Comparison of ENCODE assay signal across 22 cellular contexts in genomic region chr2:128686881-128687550, GRCh38.
DNase-seq lines count a peak whose midpoint lies in the region; ATAC-seq and TF ChIP-seq lines count a peak whose summit lies in the region.
"Had no signal": no experiment of that assay in that cellular context is flagged by ENCODE, and none has a peak within 500 bp of the region (broad histone marks: within the 10 kb centered on the region; RNA-seq: fewer than 3 reads in every experiment).

No MANE protein-coding gene starts in this region.

- peak overlapping the region in 9 of 11 experiments; percentile 15 to 71 (median 57); a peak in 15 of 22 replicates for H3K9ac ChIP-seq in BLaER1 treated with 17β-estradiol and CSF1 and Interleukin-3, amounts not matched to agents 10 nM and 100 nM

- in situ Hi-C loops in transverse colon (cut with MboI; ENCODE audit: low pct_ligation_motif_present in 1 of 4, low pct_unique_long_range_greater_than_20kb in 1 of 4, low sequenced_read_pairs in 3 of 4) = no loop called here

- H3K27me3 ChIP-seq in BLaER1 treated with 17β-estradiol and CSF1 and Interleukin-3, amounts not matched to agents 10 nM and 100 nM = peaks cover 0 to 58% (median 0%) of the 10 kb centered on the region in 11 experiments; a peak in 6 of 22 replicates
- H3K27me3 ChIP-seq in lung (ENCODE audit: control insufficient read depth, insufficient read depth) = no peaks in the 10 kb centered on the region
- no peaks in the 10 kb centered on the region for H3K27me3 ChIP-seq in transverse colon
- H3K27me3 ChIP-seq: breast epithelium, esophagus muscularis mucosa, foreskin keratinocyte, sigmoid colon had no signal

- TF ChIP-seq EP300 in transverse colon (IDR thresholded peaks at IDR 0.05; ENCODE audit: low read depth) = no peak

- 85 to 88% methylated on average over 6 of the region's 6 CpGs for WGBS in lung, 2 donors
- 70 to 100% methylated on average over 2 to 6 of the region's 6 CpGs for WGBS in transverse colon (ENCODE audit: low coverage in 1 of 2), 2 donors

- H3K4me3 ChIP-seq in BLaER1 treated with 17β-estradiol and CSF1 and Interleukin-3, amounts not matched to agents 10 nM and 100 nM = peak overlapping the region in 4 of 10 experiments; percentile 1 to 19 (median 3); a peak in 2 of 20 replicates
- H3K4me3 ChIP-seq in lung = no peak overlapping the region
- no peak overlapping the region for H3K4me3 ChIP-seq in transverse colon
- H3K4me3 ChIP-seq: breast epithelium, coronary artery, esophagus muscularis mucosa, GM12878, heart left ventricle, sigmoid colon had no signal

- peak; percentile 13 for ATAC-seq in HG03571 (IDR thresholded peaks at IDR 0.05; ENCODE audit: unreplicated experiment)
- ATAC-seq in lung (ENCODE audit: insufficient read depth, low FRiP score) = no peak
- no peak for ATAC-seq in GM19455 (IDR thresholded peaks at IDR 0.05; ENCODE audit: unreplicated experiment)
- ATAC-seq: foreskin keratinocyte; GM12878; stimulated activated effector memory CD8-positive, alpha-beta T cell treated with anti-CD3 and anti-CD28 coated beads, Interleukin-12 subunit alpha, Interleukin-12 subunit beta, amount 100 ng/mL, for 72 hours had no signal

- H3K27ac ChIP-seq in BLaER1 treated with 17β-estradiol and CSF1 and Interleukin-3, amounts not matched to agents 10 nM and 100 nM = peak overlapping the region in 10 of 11 experiments; percentile 16 to 88 (median 76); a peak in 18 of 22 replicates
- H3K27ac ChIP-seq in lung (ENCODE audit: low read depth in 1 of 2, low read length in 1 of 2) (no peak overlapping the region), transverse colon (no peak overlapping the region)
- H3K27ac ChIP-seq: breast epithelium, coronary artery, esophagus muscularis mucosa, foreskin keratinocyte, heart left ventricle, sigmoid colon had no signal

- peak; percentile 4 for DNase-seq in AG20443 (ENCODE audit: low spot score)
- DNase-seq in lung (ENCODE audit: low spot score) = peak; percentile 21
- DNase-seq in hippocampal formation (lab: John Stamatoyannopoulos, UW) = no peak
- DNase-seq in transverse colon = no peak
- DNase-seq: activated naive CD4-positive, alpha-beta T cell treated with Interleukin-2 at 50 U/mL for 16 hours; heart left ventricle; NCI-H1048; NCI-H1694 treated with DMSO at 0.1 percent for 48 hours; NCI-H524; NK-92 treated with Interleukin-12 subunit alpha and Interleukin-12 subunit beta, amount 100 ng/mL, for 24 hours; SHP77; sigmoid colon; stimulated activated CD4-positive, alpha-beta T cell treated with anti-CD3 and anti-CD28 coated beads, Interleukin-4, amount 100 ng/mL, for 24 hours had no signal

- H3K4me2 ChIP-seq in BLaER1 treated with 17β-estradiol and CSF1 and Interleukin-3, amounts not matched to agents 10 nM and 100 nM = peak overlapping the region; percentile 80 to 97 (median 94)

- 0 out of 22 replicates have a peak, but pooled peaks cover 0 to 5% (median 0%) of the 10 kb centered on the region in 11 experiments for H4K20me1 ChIP-seq in BLaER1 treated with 17β-estradiol and CSF1 and Interleukin-3, amounts not matched to agents 10 nM and 100 nM

- H3K9me3 ChIP-seq in BLaER1 treated with 17β-estradiol and CSF1 and Interleukin-3, amounts not matched to agents 10 nM and 100 nM (replicated peaks in 1 of 11) = peaks cover 0 to 7% (median 0%) of the 10 kb centered on the region in 11 experiments; a peak in 1 of 22 replicates
- peaks cover 0 to 2% of the 10 kb centered on the region in 2 donors for H3K9me3 ChIP-seq in lung (ENCODE audit: control insufficient read depth in 2 of 2, insufficient read depth in 1 of 2, low read length in 1 of 2)
- no peaks in the 10 kb centered on the region for H3K9me3 ChIP-seq in transverse colon
- H3K9me3 ChIP-seq: breast epithelium, esophagus muscularis mucosa, heart left ventricle, sigmoid colon had no signal

- intact Hi-C loops in transverse colon (cut with DNase I; ENCODE audit: low total_unique reads) = no loop called here

- H3K36me3 ChIP-seq in BLaER1 treated with 17β-estradiol and CSF1 and Interleukin-3, amounts not matched to agents 10 nM and 100 nM = no peaks in the 10 kb centered on the region
- no peaks in the 10 kb centered on the region for H3K36me3 ChIP-seq in lung (ENCODE audit: control insufficient read depth in 2 of 2, insufficient read depth in 2 of 2, low read length in 2 of 2)
- H3K36me3 ChIP-seq in transverse colon = no peaks in the 10 kb centered on the region
- H3K36me3 ChIP-seq: breast epithelium, esophagus muscularis mucosa, heart left ventricle, sigmoid colon had no signal

- no peak for TF ChIP-seq POLR2A in transverse colon (IDR thresholded peaks at IDR 0.05)

- H3K4me1 ChIP-seq in BLaER1 treated with 17β-estradiol and CSF1 and Interleukin-3, amounts not matched to agents 10 nM and 100 nM = peaks cover 49 to 98% (median 88%) of the 10 kb centered on the region in 10 experiments
- H3K4me1 ChIP-seq in lung (ENCODE audit: control insufficient read depth in 2 of 2, insufficient read depth in 2 of 2, low read length in 2 of 2) (no peaks in the 10 kb centered on the region), transverse colon (no peaks in the 10 kb centered on the region)
- H3K4me1 ChIP-seq: breast epithelium, esophagus muscularis mucosa, foreskin keratinocyte, sigmoid colon had no signal

- TF ChIP-seq CTCF in lung (IDR thresholded peaks at IDR 0.05; ENCODE audit: control extremely low read depth, extremely low read depth) (no peak), transverse colon (IDR thresholded peaks at IDR 0.05) (no peak)

Comparison
In these comparisons a context has a peak if more than half of its experiments do, and no peak if none do; other contexts are left out.
1. DNase-seq: peak in AG20443 (single experiment) and lung (single experiment); none in hippocampal formation (0 of 2) and transverse colon (single experiment).
2. H3K27ac ChIP-seq: peak in BLaER1 treated with 17β-estradiol and CSF1 and Interleukin-3, amounts not matched to agents 10 nM and 100 nM (10 of 11); none in lung (0 of 2) and transverse colon (0 of 4).